ENCODE assay signal across 8 cellular contexts in the genomic region with DNA sequence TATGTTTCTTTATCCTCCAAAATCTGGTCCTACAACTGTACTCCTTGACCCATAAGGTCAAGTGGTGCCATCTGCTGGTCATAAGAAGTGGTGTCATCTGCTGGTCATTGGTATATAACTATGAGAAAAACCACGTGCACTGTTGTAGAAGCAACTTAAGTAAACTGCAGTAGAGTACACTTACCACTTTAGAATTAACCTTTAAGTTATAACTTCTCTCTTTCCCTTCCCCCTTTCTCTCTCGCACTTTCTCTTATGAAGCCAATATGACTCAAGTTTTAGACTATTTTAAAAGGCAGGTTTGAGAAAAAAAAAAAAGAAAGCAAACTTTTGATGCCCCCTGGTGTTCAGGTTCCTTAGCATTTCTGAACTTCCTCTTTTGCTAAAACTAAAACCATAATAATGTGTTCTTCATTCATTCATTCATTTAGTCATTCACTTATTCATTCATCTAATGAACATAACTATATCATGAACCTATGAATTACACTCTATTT. TPM values are rescaled to one million over a fixed set of nuclear protein-coding genes. Genes with fewer than 3 reads are reported as not detected.
A peak's percentile ranks its signal among the peaks of the same experiment; 100 is the strongest.
DNase-seq lines count a peak whose midpoint lies in the region; ATAC-seq and TF ChIP-seq lines count a peak whose summit lies in the region.

No MANE protein-coding gene starts in this region.

- ATAC-seq in GM18520 (IDR thresholded peaks at IDR 0.05; ENCODE audit: unreplicated experiment): peak; percentile 98
- ATAC-seq in HG03045 (IDR thresholded peaks at IDR 0.05; ENCODE audit: unreplicated experiment): peak; percentile 98
- ATAC-seq in memory B cell (ENCODE audit: low read depth): peak; percentile 96

- 2% methylated on average over 2 of the region's 2 CpGs for WGBS in suprapubic skin

- peaks cover 51% of the 10 kb centered on the region for H3K27me3 ChIP-seq in BE2C
- H3K27me3 ChIP-seq in effector memory CD4-positive, alpha-beta T cell (replicated peaks; ENCODE audit: control insufficient read depth, insufficient read depth, low read length, poor library complexity, severe bottlenecking): no peaks in the 10 kb centered on the region
- H3K27me3 ChIP-seq in suprapubic skin: peaks cover 13% of the 10 kb centered on the region

- H3K4me3 Mint-ChIP-seq in memory B cell: peak overlapping the region; percentile 77

- no peak overlapping the region for H3K27ac ChIP-seq in VCaP
- no peak overlapping the region for H3K27ac ChIP-seq in effector memory CD4-positive, alpha-beta T cell (ENCODE audit: insufficient read depth, low read length, poor library complexity, severe bottlenecking)
- H3K27ac ChIP-seq in suprapubic skin: no peak overlapping the region

- no peak for TF ChIP-seq POLR2A in suprapubic skin (IDR thresholded peaks at IDR 0.05)

- H3K27ac Mint-ChIP-seq in memory B cell: peak overlapping the region; percentile 40

- no peaks in the 10 kb centered on the region for H3K9me3 Mint-ChIP-seq in memory B cell

- no peak for TF ChIP-seq EP300 in suprapubic skin (IDR thresholded peaks at IDR 0.05)

- no peaks in the 10 kb centered on the region for H3K36me3 Mint-ChIP-seq in memory B cell

- H3K9me3 ChIP-seq in BE2C (no peaks in the 10 kb centered on the region), suprapubic skin (no peaks in the 10 kb centered on the region)
- no peaks in the 10 kb centered on the region for H3K9me3 ChIP-seq in effector memory CD4-positive, alpha-beta T cell (ENCODE audit: control insufficient read depth, low read length)

- H3K4me3 ChIP-seq in BE2C (ENCODE audit: low read depth, low read length) (0 out of 2 replicates have a peak overlapping the region, but pooled peaks have one; percentile 22), suprapubic skin (peak overlapping the region; percentile 29)
- peak overlapping the region; percentile 18 for H3K4me3 ChIP-seq in effector memory CD4-positive, alpha-beta T cell (ENCODE audit: insufficient read depth, low read depth, low read length, poor library complexity, severe bottlenecking)

- H3K4me1 Mint-ChIP-seq in memory B cell: peaks cover 5% of the 10 kb centered on the region

- DNase-seq in BE2C (peak; percentile 47), NCI-H2081 (lab: John Stamatoyannopoulos, UW) (peak; percentile 75 to 84), memory B cell (ENCODE audit: low spot score in 2 of 2) (peak; percentile 32 to 50), suprapubic skin (ENCODE audit: low spot score in 2 of 2) (no peak)
- peak; percentile 16 to 39 (median 19) for DNase-seq in effector memory CD4-positive, alpha-beta T cell

- no peaks in the 10 kb centered on the region for H3K4me1 ChIP-seq in BE2C
- no peaks in the 10 kb centered on the region for H3K4me1 ChIP-seq in effector memory CD4-positive, alpha-beta T cell (ENCODE audit: control insufficient read depth, insufficient read depth, low read length, poor library complexity, severe bottlenecking)
- H3K4me1 ChIP-seq in suprapubic skin: no peaks in the 10 kb centered on the region

- TF ChIP-seq CTCF in BE2C (IDR thresholded peaks at IDR 0.05; ENCODE audit: low read depth, low read length) (peak; percentile 79), VCaP (conservative IDR thresholded peaks at IDR 0.05) (peak; percentile 96), suprapubic skin (IDR thresholded peaks at IDR 0.05) (peak; percentile 60 to 75)

- H3K36me3 ChIP-seq in BE2C (no peaks in the 10 kb centered on the region), suprapubic skin (no peaks in the 10 kb centered on the region)
- H3K36me3 ChIP-seq in effector memory CD4-positive, alpha-beta T cell (ENCODE audit: control insufficient read depth, insufficient read depth, low read length): no peaks in the 10 kb centered on the region

- peaks cover 9% of the 10 kb centered on the region for H3K27me3 Mint-ChIP-seq in memory B cell

RNA-seq across cellular contexts. Expression of gene MTAP, which starts 12.8 kb away (rescaled TPM):
- 13.0 TPM for polyA plus RNA-seq in BE2C (2012; ENCODE audit: insufficient read depth, insufficient read length, low read depth)
- total RNA-seq in suprapubic skin: 10 to 100 TPM; 15.2 to 24.9 (median 22.1) TPM

Comparison
In these comparisons a context has a peak if more than half of its experiments do, and no peak if none do; other contexts are left out.
1. DNase-seq: peak in BE2C (single experiment), NCI-H2081 (2 of 2), effector memory CD4-positive, alpha-beta T cell (3 of 3) and memory B cell (2 of 2); none in suprapubic skin (0 of 2).
2. Peak in every context shown above with its lines, with median percentiles within 50 percentile points of each other: H3K4me3 ChIP-seq, CTCF ChIP-seq and ATAC-seq.